8 cellular contexts compared by ENCODE assay signal in the genomic region with DNA sequence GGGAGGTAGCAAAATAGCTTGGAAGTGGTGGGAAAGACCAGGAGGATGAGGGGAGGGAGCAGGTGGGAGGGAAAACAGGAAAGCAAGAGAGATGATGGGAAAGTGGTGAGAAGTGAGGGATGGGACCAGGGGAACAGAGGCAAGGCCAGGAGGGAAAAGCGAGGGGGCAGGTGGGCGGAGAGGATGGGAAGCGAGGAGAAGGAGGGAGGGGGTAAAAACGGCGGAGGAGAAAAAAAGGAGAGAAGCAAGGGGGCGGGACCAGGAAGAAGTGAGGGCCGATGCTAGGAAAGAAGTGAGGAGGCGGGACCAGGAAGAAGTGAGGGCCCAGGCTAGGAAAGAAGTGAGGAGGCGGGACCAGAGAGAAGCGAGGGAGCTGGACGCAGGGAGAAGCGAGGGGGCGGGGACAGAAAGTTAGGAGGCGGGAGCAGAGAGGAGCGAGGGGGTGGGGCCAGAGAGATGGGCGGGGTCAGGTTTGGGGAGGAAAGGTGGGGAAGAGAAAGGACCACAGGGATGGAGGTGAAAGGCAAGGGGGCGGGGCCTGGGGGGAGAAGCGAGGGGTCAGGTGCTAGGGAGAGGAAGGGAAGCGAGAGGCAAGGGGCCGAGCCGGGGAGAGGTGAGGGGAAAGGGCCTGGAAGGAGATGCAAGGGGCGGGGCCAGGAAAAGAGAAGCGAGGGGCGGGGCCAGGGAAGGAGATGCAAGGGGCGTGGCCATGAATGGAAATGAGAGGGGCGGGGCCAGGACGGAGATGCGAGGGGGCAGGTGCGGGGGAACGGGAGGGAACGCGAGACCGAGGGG. TPM values are rescaled to one million over a fixed set of nuclear protein-coding genes. Genes with fewer than 3 reads are reported as not detected.
DNase-seq lines count a peak whose midpoint lies in the region; ATAC-seq, FAIRE-seq and TF ChIP-seq lines count a peak whose summit lies in the region.

No MANE protein-coding gene starts in this region.

- peaks cover 36% of the 10 kb centered on the region for H3K79me2 ChIP-seq in HepG2 (ENCODE audit: insufficient read depth, low read length)

- CTCF ChIA-PET in HepG2 (lab: Yijun Ruan, JAX; ENCODE audit: low intra/inter-chr PET ratio, low total read pairs) = no interaction called here

- ATAC-seq in HG02973 (IDR thresholded peaks at IDR 0.05; ENCODE audit: unreplicated experiment) = peak; percentile 10
- peak; percentile 63 for ATAC-seq in HepG2
- no peak for ATAC-seq in GM18907 (IDR thresholded peaks at IDR 0.05; ENCODE audit: unreplicated experiment)

- no peak overlapping the region for H2AFZ ChIP-seq in HepG2 (ENCODE audit: low read length)

- H3K27ac ChIP-seq in HepG2 (ENCODE audit: extremely low read length, insufficient read depth, low read length) = peak overlapping the region; percentile 47

- no peak for TF ChIP-seq CTCF in HepG2 (CRISPR knock-in tag; IDR thresholded peaks at IDR 0.05)

- no peak for TF ChIP-seq RAD21 in HepG2 (CRISPR knock-in tag; IDR thresholded peaks at IDR 0.05)

- H3K9ac ChIP-seq in HepG2 (ENCODE audit: insufficient read depth, low read depth, low read length) = no peak overlapping the region

- H3K4me1 ChIP-seq in HepG2 (ENCODE audit: insufficient read depth, low read length) = peaks cover 48% of the 10 kb centered on the region

- peak overlapping the region; percentile 61 for H3K4me2 ChIP-seq in HepG2 (ENCODE audit: low read depth, low read length)

- TF ChIP-seq EP300 in HepG2 (IDR thresholded peaks at IDR 0.05; ENCODE audit: low read depth in 2 of 2, low read length in 2 of 2) (no peak), HepG2 (CRISPR knock-in tag; IDR thresholded peaks at IDR 0.05; ENCODE audit: borderline replicate concordance) (no peak)

- peak overlapping the region; percentile 57 to 97 (median 89) for H3K4me3 ChIP-seq in HepG2 (replicated peaks in 1 of 3; ENCODE audit: insufficient read depth in 1 of 3, low read depth in 2 of 3, low read length in 3 of 3)

- intact Hi-C loops in HepG2 (cut with micrococcal nuclease; ENCODE audit: unreplicated experiment) = loop anchor here (5.0 kb wide), 4 partner anchors 46 to 169 kb away; no protein-coding TSS in a partner anchor

- in situ Hi-C loops in HepG2 (cut with HindIII; ENCODE audit: extremely low pct_ligation_motif_present, low pct_unique_long_range_greater_than_20kb) = loop anchor here (5.0 kb wide), 2 partner anchors 46 to 101 kb away; no protein-coding TSS in a partner anchor

- peak; percentile 30 for FAIRE-seq in HepG2 (lab: Jason Lieb, UNC)

- H3K27me3 ChIP-seq in HepG2 (ENCODE audit: control insufficient read depth in 1 of 2, insufficient read depth in 2 of 2, low read length in 2 of 2) = no peaks in the 10 kb centered on the region; a peak in 1 of 5 replicates

- WGBS in HepG2 (ENCODE audit: low lambda C conversion rate) = 2% methylated on average over 33 of the region's 33 CpGs

- H4K20me1 ChIP-seq in HepG2 (ENCODE audit: insufficient read depth, low read length) = peaks cover 3% of the 10 kb centered on the region; the same call in 1 of the 2 replicates

- peak; percentile 28 for DNase-seq in COR-L47 (lab: John Stamatoyannopoulos, UW)
- peak; percentile 83 for DNase-seq in NCI-H69 (lab: John Stamatoyannopoulos, UW)
- peak; percentile 89 for DNase-seq in activated CD4-positive, alpha-beta T cell treated with anti-CD3 and anti-CD28 coated beads, Interleukin-2, amount 50 U/mL, for 4 hours
- peak; percentile 95 for DNase-seq in dermis blood vessel endothelial cell
- DNase-seq in HepG2 (ENCODE audit: low spot score) = peak; percentile 80
- DNase-seq in stimulated activated CD4-positive, alpha-beta T cell treated with anti-CD3 and anti-CD28 coated beads, Interleukin-2, amount 100 ng/mL, for 24 hours = peak; percentile 89 to 90

- POLR2A ChIA-PET in HepG2 (lab: Yijun Ruan, JAX) = interaction anchor here (0.5 to 2.1 kb wide), 12 partner anchors 10 to 125 kb away, joined by 3 to 18 read pairs (median 4); no protein-coding TSS in a partner anchor

- H3K9me3 ChIP-seq in HepG2 (ENCODE audit: low read length) = no peaks in the 10 kb centered on the region

- no peaks in the 10 kb centered on the region for H3K36me3 ChIP-seq in HepG2 (replicated peaks in 1 of 2; ENCODE audit: control insufficient read depth in 1 of 2, insufficient read depth in 2 of 2, low read length in 2 of 2)

- TF ChIP-seq POLR2A in HepG2 (IDR thresholded peaks at IDR 0.05; ENCODE audit: insufficient read depth in 1 of 2, low read depth in 2 of 2, low read length in 2 of 2) = no peak

- no TSS peak for BruUV-seq in HepG2 (replicated peaks; lab: Mats Ljungman, UMichigan)

TF ChIP-seq in HepG2, 621 proteins besides CTCF, POLR2A, EP300 and RAD21 (continues in another document):
- TF ChIP-seq ZNF367 (CRISPR knock-in tag; IDR thresholded peaks at IDR 0.05; ENCODE audit: borderline replicate concordance) (no peak), ZNF160 (CRISPR knock-in tag; IDR thresholded peaks at IDR 0.05) (0 out of 2 replicates have a peak, but pooled peaks have one; percentile 34), ZNF274 (CRISPR knock-in tag; IDR thresholded peaks at IDR 0.05) (no peak), EZH2 (conservative IDR thresholded peaks at IDR 0.05; ENCODE audit: low read depth, low read length) (no peak), EED (CRISPR knock-in tag; IDR thresholded peaks at IDR 0.05) (no peak), BRCA1 (CRISPR knock-in tag; IDR thresholded peaks at IDR 0.05) (no peak), SP4 (CRISPR knock-in tag; IDR thresholded peaks at IDR 0.05) (peak; percentile 61; the same call in 1 of the 2 replicates), MAF1 (CRISPR knock-in tag; IDR thresholded peaks at IDR 0.05; ENCODE audit: borderline replicate concordance) (no peak), NFE2 (CRISPR knock-in tag; IDR thresholded peaks at IDR 0.05) (no peak), SP1 (IDR thresholded peaks at IDR 0.05) (no peak), SP1 (CRISPR knock-in tag; IDR thresholded peaks at IDR 0.05) (peak; percentile 4; the same call in 1 of the 2 replicates)
- TF ChIP-seq, protein P1, sequence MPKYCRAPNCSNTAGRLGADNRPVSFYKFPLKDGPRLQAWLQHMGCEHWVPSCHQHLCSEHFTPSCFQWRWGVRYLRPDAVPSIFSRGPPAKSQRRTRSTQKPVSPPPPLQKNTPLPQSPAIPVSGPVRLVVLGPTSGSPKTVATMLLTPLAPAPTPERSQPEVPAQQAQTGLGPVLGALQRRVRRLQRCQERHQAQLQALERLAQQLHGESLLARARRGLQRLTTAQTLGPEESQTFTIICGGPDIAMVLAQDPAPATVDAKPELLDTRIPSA (CRISPR knock-in tag; IDR thresholded peaks at IDR 0.05; ENCODE audit: borderline replicate concordance) = no peak
- TF ChIP-seq, protein P2, sequence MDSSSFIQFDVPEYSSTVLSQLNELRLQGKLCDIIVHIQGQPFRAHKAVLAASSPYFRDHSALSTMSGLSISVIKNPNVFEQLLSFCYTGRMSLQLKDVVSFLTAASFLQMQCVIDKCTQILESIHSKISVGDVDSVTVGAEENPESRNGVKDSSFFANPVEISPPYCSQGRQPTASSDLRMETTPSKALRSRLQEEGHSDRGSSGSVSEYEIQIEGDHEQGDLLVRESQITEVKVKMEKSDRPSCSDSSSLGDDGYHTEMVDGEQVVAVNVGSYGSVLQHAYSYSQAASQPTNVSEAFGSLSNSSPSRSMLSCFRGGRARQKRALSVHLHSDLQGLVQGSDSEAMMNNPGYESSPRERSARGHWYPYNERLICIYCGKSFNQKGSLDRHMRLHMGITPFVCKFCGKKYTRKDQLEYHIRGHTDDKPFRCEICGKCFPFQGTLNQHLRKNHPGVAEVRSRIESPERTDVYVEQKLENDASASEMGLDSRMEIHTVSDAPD (CRISPR knock-in tag; IDR thresholded peaks at IDR 0.05) = no peak

RNA-seq across cellular contexts. Expression of a gene that starts 1.0 kb away (rescaled TPM):
- total RNA-seq in dermis blood vessel endothelial cell (18.9 and 21.6 TPM in 2 replicates), HepG2 (2016; rRNA removed; fragmentation: Illumina TruSeq; extraction: Trizol) (11.1 and 12.0 TPM in 2 replicates)
- 2.3 and 2.9 TPM in 2 replicates for total RNA-seq in HepG2 (2016; cell fraction: cytosol; rRNA removed; fragmentation: Illumina TruSeq; extraction: Trizol; ENCODE audit: low read depth)
- 8.8 and 11.5 TPM in 2 replicates for total RNA-seq in HepG2 (2016; cell fraction: insoluble cytoplasmic fraction; rRNA removed; fragmentation: Illumina TruSeq; extraction: Trizol)
- total RNA-seq in HepG2 (2016; cell fraction: membrane; rRNA removed; fragmentation: Illumina TruSeq; extraction: Trizol) = 6.2 and 6.6 TPM in 2 replicates
- total RNA-seq in HepG2 (2016; cell fraction: nucleus; rRNA removed; fragmentation: Illumina TruSeq; extraction: Trizol) = 8.5 and 10.7 TPM in 2 replicates
- polyA plus RNA-seq in HepG2 (2011; rRNA removed) = 8.3 and 8.7 TPM in 2 replicates
- 4.6 and 5.6 TPM in 2 replicates for polyA plus RNA-seq in HepG2 (2011; cell fraction: cytosol; rRNA removed)
- polyA plus RNA-seq in HepG2 (2011; cell fraction: nucleus; rRNA removed) = 13.6 and 15.4 TPM in 2 replicates
- polyA plus RNA-seq in HepG2 (2012) = 10.1 and 10.6 TPM in 2 replicates
- 0.75 and 0.81 TPM in 2 replicates for polyA plus RNA-seq in HepG2 (2016; cell fraction: cytosol; fragmentation: Illumina TruSeq; extraction: Trizol; ENCODE audit: low read depth)
- polyA plus RNA-seq in HepG2 (2016; cell fraction: insoluble cytoplasmic fraction; fragmentation: Illumina TruSeq; extraction: Trizol; ENCODE audit: low read depth) = 7.6 and 8.8 TPM in 2 replicates
- 1.8 and 2.7 TPM in 2 replicates for polyA plus RNA-seq in HepG2 (2016; cell fraction: membrane; fragmentation: Illumina TruSeq; extraction: Trizol; ENCODE audit: low read depth)
- 15.0 and 17.6 TPM in 2 replicates for polyA plus RNA-seq in HepG2 (2016; cell fraction: nucleus; fragmentation: Illumina TruSeq; extraction: Trizol; ENCODE audit: insufficient read depth, low read depth)
- 9.8 and 14.1 TPM in 2 replicates for polyA minus RNA-seq in HepG2 (2011; rRNA and poly(A)+ RNA removed; ENCODE audit: low replicate concordance)
- 5.8 and 6.4 TPM in 2 replicates for polyA minus RNA-seq in HepG2 (2011; cell fraction: cytosol; rRNA and poly(A)+ RNA removed)
- polyA minus RNA-seq in HepG2 (2011; cell fraction: nucleus; rRNA and poly(A)+ RNA removed) = 13.4 and 14.2 TPM in 2 replicates

Comparison
In these comparisons a context has a peak if more than half of its experiments do, and no peak if none do; other contexts are left out.
1. DNase-seq: peak in every context shown above with its lines; median percentile 95 in dermis blood vessel endothelial cell; 90 in stimulated activated CD4-positive, alpha-beta T cell treated with anti-CD3 and anti-CD28 coated beads, Interleukin-2, amount 100 ng/mL, for 24 hours; 89 in activated CD4-positive, alpha-beta T cell treated with anti-CD3 and anti-CD28 coated beads, Interleukin-2, amount 50 U/mL, for 4 hours; 83 in NCI-H69; 80 in HepG2; 28 in COR-L47.